In genomic region chr5:124036786-124037185, GRCh38 we compare ENCODE assay signal across 26 cellular contexts.
"Had no signal": no experiment of that assay in that cellular context is flagged by ENCODE, and none has a peak within 500 bp of the region (broad histone marks: within the 10 kb centered on the region; RNA-seq: fewer than 3 reads in every experiment).

No MANE protein-coding gene starts in this region.

- H3K4me1 ChIP-seq: foreskin keratinocyte, left lung, prostate gland, right atrium auricular region, suprapubic skin, upper lobe of right lung, uterus had no signal

- H3K36me3 Mint-ChIP-seq: naive thymus-derived CD8-positive, alpha-beta T cell had no signal

- H3K27me3 ChIP-seq: esophagus muscularis mucosa, foreskin keratinocyte, gastroesophageal sphincter, heart left ventricle, hepatocyte, left lung, right atrium auricular region, sigmoid colon, suprapubic skin, transverse colon, upper lobe of right lung, uterus had no signal

- H2AFZ ChIP-seq: hepatocyte had no signal

- DNase-seq: dermis blood vessel endothelial cell; effector memory CD4-positive, alpha-beta T cell; foreskin keratinocyte; heart left ventricle; kidney; left lung; mesendoderm; midbrain; naive thymus-derived CD8-positive, alpha-beta T cell; nephron progenitor cell; nucleus accumbens; sigmoid colon; stimulated activated CD4-positive, alpha-beta T cell treated with anti-CD3 and anti-CD28 coated beads, Interleukin-2, amount 100 ng/mL, for 24 hours; stimulated activated CD4-positive, alpha-beta T cell treated with anti-CD3 and anti-CD28 coated beads, Interleukin-4, amount 100 ng/mL, for 24 hours; stimulated activated naive B cell treated with anti-CD40 and anti-IgM and Interleukin-4, amounts not matched to agents 10 μg/mL and 1 μg/mL and 100 μg/mL, for 72 hours; transverse colon; upper lobe of right lung; uterus had no signal

- H3K9me3 Mint-ChIP-seq: stimulated activated naive CD8-positive, alpha-beta T cell treated with anti-CD3 and anti-CD28 coated beads, Interleukin-15, Interleukin-2, amounts not matched to agents 100 ng/mL and 50 ng/mL, for 24 hours had no signal

- H3K27ac Mint-ChIP-seq: naive thymus-derived CD8-positive, alpha-beta T cell; nephron progenitor cell; stimulated activated naive B cell treated with anti-CD40 and anti-IgM and Interleukin-4, amounts not matched to agents 10 μg/mL and 1 μg/mL and 100 μg/mL, for 72 hours; stimulated activated naive CD8-positive, alpha-beta T cell treated with anti-CD3 and anti-CD28 coated beads, Interleukin-15, Interleukin-2, amounts not matched to agents 100 ng/mL and 50 ng/mL, for 24 hours had no signal

- H3K4me3 ChIP-seq: coronary artery, esophagus muscularis mucosa, gastroesophageal sphincter, heart left ventricle, hepatocyte, left lung, prostate gland, right atrium auricular region, sigmoid colon, suprapubic skin, transverse colon, upper lobe of right lung, uterus had no signal

- H3K36me3 ChIP-seq: esophagus muscularis mucosa, gastroesophageal sphincter, heart left ventricle, left lung, prostate gland, right atrium auricular region, sigmoid colon, suprapubic skin, transverse colon, upper lobe of right lung had no signal

- H3K9me3 ChIP-seq: esophagus muscularis mucosa, gastroesophageal sphincter, left lung, prostate gland, right atrium auricular region, sigmoid colon, suprapubic skin, transverse colon, upper lobe of right lung, uterus had no signal

- H3K79me2 ChIP-seq: hepatocyte had no signal

- H3K27ac ChIP-seq: coronary artery, esophagus muscularis mucosa, foreskin keratinocyte, gastroesophageal sphincter, heart left ventricle, hepatocyte, left lung, prostate gland, right atrium auricular region, sigmoid colon, suprapubic skin, transverse colon, upper lobe of right lung, uterus had no signal

- ATAC-seq: foreskin keratinocyte; gastroesophageal sphincter; heart left ventricle; left lung; naive thymus-derived CD8-positive, alpha-beta T cell; stimulated activated naive B cell treated with anti-CD40 and anti-IgM and Interleukin-4, amounts not matched to agents 10 μg/mL and 1 μg/mL and 100 μg/mL, for 72 hours; upper lobe of right lung had no signal

- H3K27me3 Mint-ChIP-seq: naive thymus-derived CD8-positive, alpha-beta T cell; stimulated activated naive B cell treated with anti-CD40 and anti-IgM and Interleukin-4, amounts not matched to agents 10 μg/mL and 1 μg/mL and 100 μg/mL, for 72 hours; stimulated activated naive CD8-positive, alpha-beta T cell treated with anti-CD3 and anti-CD28 coated beads, Interleukin-15, Interleukin-2, amounts not matched to agents 100 ng/mL and 50 ng/mL, for 24 hours had no signal

- H3K4me2 ChIP-seq: hepatocyte had no signal

- H3K4me3 Mint-ChIP-seq: naive thymus-derived CD8-positive, alpha-beta T cell; nephron progenitor cell; stimulated activated naive B cell treated with anti-CD40 and anti-IgM and Interleukin-4, amounts not matched to agents 10 μg/mL and 1 μg/mL and 100 μg/mL, for 72 hours; stimulated activated naive CD8-positive, alpha-beta T cell treated with anti-CD3 and anti-CD28 coated beads, Interleukin-15, Interleukin-2, amounts not matched to agents 100 ng/mL and 50 ng/mL, for 24 hours had no signal
